Comparison of ENCODE assay signal across 12 cellular contexts in the genomic region with DNA sequence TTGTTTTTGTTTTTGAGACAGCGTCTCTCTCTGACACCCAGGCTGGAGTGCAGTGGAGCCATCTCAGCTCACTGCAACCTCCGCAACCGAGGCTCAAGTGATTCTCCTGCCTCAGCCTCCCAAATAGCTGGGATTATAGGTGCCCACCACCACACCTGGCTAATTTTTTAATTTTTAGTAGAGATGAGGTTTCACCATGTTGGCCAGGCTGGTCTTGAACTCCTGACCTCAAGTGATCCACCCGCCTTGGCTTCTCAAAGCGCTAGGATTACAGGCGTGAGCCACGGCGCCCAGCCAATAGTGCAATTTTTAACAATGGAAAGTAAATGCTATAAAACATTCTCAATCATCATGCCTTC. TPM values are rescaled to one million over a fixed set of nuclear protein-coding genes. Genes with fewer than 3 reads are reported as not detected.
"Had no signal": no experiment of that assay in that cellular context is flagged by ENCODE, and none has a peak within 500 bp of the region (broad histone marks: within the 10 kb centered on the region; RNA-seq: fewer than 3 reads in every experiment).

No MANE protein-coding gene starts in this region.

RNA-seq across cellular contexts. Expression of a gene that starts 21.8 kb away (rescaled TPM):
- total RNA-seq: activated CD4-positive, alpha-beta memory T cell treated with anti-CD3 and anti-CD28 coated beads for 36 hours; activated CD4-positive, alpha-beta memory T cell treated with anti-CD3 and anti-CD28 coated beads, Interleukin-2, amount 10 ng/mL, durations not matched to agents 7 days and 5 days; activated CD4-positive, alpha-beta T cell treated with anti-CD3 and anti-CD28 coated beads for 36 hours; activated CD4-positive, alpha-beta T cell treated with anti-CD3 and anti-CD28 coated beads, Interleukin-2, amount 10 ng/mL, durations not matched to agents 24 days and 14 days; activated CD4-positive, alpha-beta T cell treated with anti-CD3 and anti-CD28 coated beads, Interleukin-2, amount 10 ng/mL, durations not matched to agents 7 days and 5 days; activated CD8-positive, alpha-beta memory T cell treated with anti-CD3 and anti-CD28 coated beads for 36 hours; activated CD8-positive, alpha-beta memory T cell treated with anti-CD3 and anti-CD28 coated beads, Interleukin-2, amount 10 ng/mL, durations not matched to agents 7 days and 5 days; activated CD8-positive, alpha-beta T cell treated with anti-CD3 and anti-CD28 coated beads for 36 hours; activated CD8-positive, alpha-beta T cell treated with anti-CD3 and anti-CD28 coated beads, Interleukin-2, amount 10 ng/mL, durations not matched to agents 7 days and 5 days; T-helper 1 cell treated with Interleukin-12 subunit alpha and Interleukin-12 subunit beta and Interleukin-4 antibody, amounts not matched to agents 30 ng/mL and 1 ng/mL, for 36 hours; T-helper 17 cell; T-helper 2 cell treated with Interferon-gamma antibody and Interleukin-4, amounts not matched to agents 100 ng/mL and 5 ng/mL, for 36 hours had no signal
